Comparison of ENCODE assay signal across 19 cellular contexts in the genomic region with DNA sequence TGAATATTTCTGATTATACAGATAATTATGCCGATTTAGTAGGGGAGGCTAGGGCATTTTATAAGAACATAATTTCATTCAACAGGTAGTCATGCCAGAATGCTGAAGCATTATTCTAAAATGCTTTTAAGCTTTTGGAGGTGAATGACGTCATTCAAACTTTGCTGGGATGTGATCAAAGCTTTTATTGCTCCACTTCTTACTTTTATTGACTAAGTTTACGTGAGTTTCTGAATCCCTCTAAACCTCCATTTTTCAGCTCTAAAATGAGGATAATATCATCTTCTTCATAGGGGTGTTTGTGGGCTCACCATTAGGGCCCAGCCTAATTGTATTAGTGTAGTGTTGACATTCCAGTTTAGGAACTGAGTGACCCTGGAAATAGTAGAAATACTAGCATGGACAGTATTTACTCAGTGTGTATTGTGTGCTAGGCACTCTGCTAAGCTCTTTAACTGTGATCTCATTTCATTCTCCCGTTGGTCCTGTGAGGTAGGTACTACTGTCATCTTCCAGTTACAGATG. TPM values are rescaled to one million over a fixed set of nuclear protein-coding genes. Genes with fewer than 3 reads are reported as not detected.
DNase-seq lines count a peak whose midpoint lies in the region; ATAC-seq and TF ChIP-seq lines count a peak whose summit lies in the region.
"Had no signal": no experiment of that assay in that cellular context is flagged by ENCODE, and none has a peak within 500 bp of the region (broad histone marks: within the 10 kb centered on the region; RNA-seq: fewer than 3 reads in every experiment).

No MANE protein-coding gene starts in this region.

- H3K27me3 Mint-ChIP-seq in chondrocyte (ENCODE audit: low read depth): no peaks in the 10 kb centered on the region

- H3K9me3 ChIP-seq in SK-N-SH: no peaks in the 10 kb centered on the region
- H3K9me3 ChIP-seq in right lobe of liver: no peaks in the 10 kb centered on the region
- H3K9me3 ChIP-seq: testis had no signal

- H2AFZ ChIP-seq in SK-N-SH (ENCODE audit: low read depth): no peak overlapping the region

- 79% methylated on average over 4 of the region's 4 CpGs for WGBS in SK-N-SH (ENCODE audit: low lambda C conversion rate)
- WGBS in right lobe of liver (ENCODE audit: insufficient coverage, low coverage, low lambda C conversion rate, missing lambda C conversion rate): 26% methylated on average over 4 of the region's 4 CpGs

- intact Hi-C loops in right lobe of liver (cut with DNase I): no loop called here

- H3K27ac ChIP-seq in SK-N-SH (ENCODE audit: low read depth in 2 of 2, low read length in 1 of 2): no peak overlapping the region
- peak overlapping the region in 2 of 3 donors; percentile 97 to 98 for H3K27ac ChIP-seq in right lobe of liver
- H3K27ac ChIP-seq: dorsolateral prefrontal cortex, testis had no signal

- peaks cover 49% of the 10 kb centered on the region for H3K4me1 Mint-ChIP-seq in chondrocyte (ENCODE audit: low read depth)

- ATAC-seq in SK-N-SH treated with all-trans-retinoic acid at 6 μM for 48 hours (no peak), right lobe of liver (peak in 1 of 4 donors; percentile 2), HG03442 (IDR thresholded peaks at IDR 0.05; ENCODE audit: unreplicated experiment) (no peak), GM21576 (IDR thresholded peaks at IDR 0.05; ENCODE audit: unreplicated experiment) (no peak)

- no peak for TF ChIP-seq POLR2A in right lobe of liver (IDR thresholded peaks at IDR 0.05)

- peaks cover 3% of the 10 kb centered on the region for H3K9me3 Mint-ChIP-seq in chondrocyte (ENCODE audit: low read depth)
- H3K9me3 Mint-ChIP-seq: activated B cell treated with CpG ODN at 0.5 μM for 24 hours; activated naive CD8-positive, alpha-beta T cell treated with anti-CD3 and anti-CD28 coated beads for 36 hours had no signal

- CTCF ChIA-PET in SK-N-SH (lab: Yijun Ruan, JAX): no interaction called here

- no peak overlapping the region for H3K9ac ChIP-seq in SK-N-SH

- no peak for TF ChIP-seq EP300 in SK-N-SH (IDR thresholded peaks at IDR 0.05; ENCODE audit: borderline replicate concordance in 1 of 2, low read depth in 1 of 2, low read length in 1 of 2)

- peak overlapping the region; percentile 97 for H3K4me2 ChIP-seq in SK-N-SH

- H3K4me3 Mint-ChIP-seq in chondrocyte (ENCODE audit: unreplicated experiment): no peak overlapping the region
- H3K4me3 Mint-ChIP-seq: activated B cell treated with CpG ODN at 0.5 μM for 24 hours; activated naive CD8-positive, alpha-beta T cell treated with anti-CD3 and anti-CD28 coated beads for 36 hours had no signal

- no peak for TF ChIP-seq RAD21 in SK-N-SH (IDR thresholded peaks at IDR 0.05; ENCODE audit: low read length)

- H3F3A ChIP-seq in SK-N-SH (replicated peaks; ENCODE audit: insufficient read depth): peaks cover 7% of the 10 kb centered on the region

- POLR2A ChIA-PET in SK-N-SH (lab: Yijun Ruan, JAX): no interaction called here

- peak overlapping the region; percentile 2 for H3K27ac Mint-ChIP-seq in chondrocyte (ENCODE audit: unreplicated experiment)
- H3K27ac Mint-ChIP-seq: activated B cell treated with CpG ODN at 0.5 μM for 24 hours; activated naive CD8-positive, alpha-beta T cell treated with anti-CD3 and anti-CD28 coated beads for 36 hours had no signal

- H3K27me3 ChIP-seq in SK-N-SH (ENCODE audit: insufficient read depth): no peaks in the 10 kb centered on the region
- H3K27me3 ChIP-seq in right lobe of liver: no peaks in the 10 kb centered on the region
- H3K27me3 ChIP-seq: dorsolateral prefrontal cortex, testis had no signal

- H3K4me1 ChIP-seq in SK-N-SH (ENCODE audit: control insufficient read depth in 1 of 2, insufficient read depth in 2 of 2, low read depth in 1 of 2, low read length in 1 of 2) (peaks cover 2 to 29% of the 10 kb centered on the region in 2 experiments), right lobe of liver (peaks cover 0 to 34% (median 5%) of the 10 kb centered on the region in 4 donors)

- peaks cover 27% of the 10 kb centered on the region for H4K20me1 ChIP-seq in SK-N-SH (ENCODE audit: insufficient read depth)

- TF ChIP-seq CTCF in SK-N-SH (IDR thresholded peaks at IDR 0.05): no peak
- no peak for TF ChIP-seq CTCF in chondrocyte (IDR thresholded peaks at IDR 0.05)
- TF ChIP-seq CTCF in right lobe of liver (IDR thresholded peaks at IDR 0.05): no peak

- H3K36me3 Mint-ChIP-seq in chondrocyte (ENCODE audit: low read depth): no peaks in the 10 kb centered on the region
- H3K36me3 Mint-ChIP-seq: activated naive CD8-positive, alpha-beta T cell treated with anti-CD3 and anti-CD28 coated beads for 36 hours had no signal

- DNase-seq in SK-N-SH (no peak), chondrocyte (ENCODE audit: low spot score) (no peak), right lobe of liver (no peak), SW480 (ENCODE audit: low spot score) (no peak), NOMO-1 treated with DMSO at 0.1 percent for 48 hours (lab: John Stamatoyannopoulos, UW; ENCODE audit: unreplicated experiment) (no peak)
- DNase-seq: 8988T; activated B cell treated with CpG ODN at 0.5 μM for 24 hours; activated naive CD8-positive, alpha-beta T cell treated with anti-CD3 and anti-CD28 coated beads for 36 hours; C1 segment of cervical spinal cord; dorsolateral prefrontal cortex; mesendoderm; MM.1S; NCI-H187 treated with DMSO at 0.1 percent for 48 hours; NCI-H446 treated with DMSO at 0.1 percent for 48 hours; SHP77 treated with DMSO at 0.1 percent for 48 hours; testis had no signal

- H3K36me3 ChIP-seq in SK-N-SH (replicated peaks in 1 of 2; ENCODE audit: control insufficient read depth in 1 of 2, insufficient read depth in 2 of 2, low read length in 1 of 2) (peaks cover 0 to 4% of the 10 kb centered on the region in 2 experiments), right lobe of liver (no peaks in the 10 kb centered on the region)

- no peaks in the 10 kb centered on the region for H3K9me2 ChIP-seq in SK-N-SH

- no peak overlapping the region; a peak in 1 of 4 replicates for H3K4me3 ChIP-seq in SK-N-SH (ENCODE audit: low read depth in 2 of 2, low read length in 1 of 2)
- no peak overlapping the region for H3K4me3 ChIP-seq in right lobe of liver
- H3K4me3 ChIP-seq: testis had no signal

- peaks cover 78% of the 10 kb centered on the region for H3K79me2 ChIP-seq in SK-N-SH (ENCODE audit: insufficient read depth)

TF ChIP-seq in SK-N-SH, 30 proteins besides CTCF, POLR2A, EP300 and RAD21 (continues in another document):
- TF ChIP-seq TCF12 (IDR thresholded peaks at IDR 0.05) (no peak), JUND (IDR thresholded peaks at IDR 0.05) (no peak), RXRA (IDR thresholded peaks at IDR 0.05; ENCODE audit: borderline replicate concordance, low read depth) (no peak), SMC3 (IDR thresholded peaks at IDR 0.05; ENCODE audit: low read depth, low read length) (no peak), MEF2A (IDR thresholded peaks at IDR 0.05; ENCODE audit: borderline replicate concordance, low read depth) (no peak), EZH2phosphoT487 (IDR thresholded peaks at IDR 0.05; ENCODE audit: borderline replicate concordance, low read depth) (no peak), TAF1 (IDR thresholded peaks at IDR 0.05; ENCODE audit: borderline replicate concordance, low read depth, low read length) (no peak), CHD2 (IDR thresholded peaks at IDR 0.05; ENCODE audit: low read length, partially characterized antibody) (no peak), MXI1 (IDR thresholded peaks at IDR 0.05; ENCODE audit: low read depth, low read length) (no peak), NRF1 (IDR thresholded peaks at IDR 0.05; ENCODE audit: low read depth, low read length) (no peak), SIN3A (IDR thresholded peaks at IDR 0.05; ENCODE audit: borderline replicate concordance, low read depth, low read length) (no peak)
- TF ChIP-seq, protein P1, sequence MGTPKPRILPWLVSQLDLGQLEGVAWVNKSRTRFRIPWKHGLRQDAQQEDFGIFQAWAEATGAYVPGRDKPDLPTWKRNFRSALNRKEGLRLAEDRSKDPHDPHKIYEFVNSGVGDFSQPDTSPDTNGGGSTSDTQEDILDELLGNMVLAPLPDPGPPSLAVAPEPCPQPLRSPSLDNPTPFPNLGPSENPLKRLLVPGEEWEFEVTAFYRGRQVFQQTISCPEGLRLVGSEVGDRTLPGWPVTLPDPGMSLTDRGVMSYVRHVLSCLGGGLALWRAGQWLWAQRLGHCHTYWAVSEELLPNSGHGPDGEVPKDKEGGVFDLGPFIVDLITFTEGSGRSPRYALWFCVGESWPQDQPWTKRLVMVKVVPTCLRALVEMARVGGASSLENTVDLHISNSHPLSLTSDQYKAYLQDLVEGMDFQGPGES (IDR thresholded peaks at IDR 0.05; ENCODE audit: low read depth, low read length): no peak

TF ChIP-seq in SK-N-SH treated with all-trans-retinoic acid at 6 μM for 48 hours, 23 proteins besides CTCF, POLR2A, EP300 and RAD21 (continues in another document):
- TF ChIP-seq ARNTL (CRISPR knock-in tag; IDR thresholded peaks at IDR 0.05; ENCODE audit: borderline replicate concordance, low read depth) (no peak), TCF4 (CRISPR knock-in tag; IDR thresholded peaks at IDR 0.05; ENCODE audit: borderline replicate concordance) (no peak), ZFP3 (CRISPR knock-in tag; IDR thresholded peaks at IDR 0.05) (no peak), ZFP30 (CRISPR knock-in tag; IDR thresholded peaks at IDR 0.05) (no peak), PATZ1 (CRISPR knock-in tag; IDR thresholded peaks at IDR 0.05; ENCODE audit: borderline replicate concordance) (no peak), ZNF70 (CRISPR knock-in tag; IDR thresholded peaks at IDR 0.05) (no peak), ZNF565 (CRISPR knock-in tag; conservative IDR thresholded peaks at IDR 0.05; ENCODE audit: low read depth) (no peak), ESRRG (CRISPR knock-in tag; IDR thresholded peaks at IDR 0.05) (no peak), OSR1 (CRISPR knock-in tag; IDR thresholded peaks at IDR 0.05) (no peak), TOX (CRISPR knock-in tag; IDR thresholded peaks at IDR 0.05; ENCODE audit: borderline replicate concordance) (no peak)

RNA-seq across cellular contexts. Expression of gene WWC2, which starts 3.0 kb away (rescaled TPM):
- polyA plus RNA-seq in SK-N-SH (2012; rRNA removed): 18.4 and 19.0 TPM in 2 replicates
- 18.1 and 19.6 TPM in 2 replicates for polyA plus RNA-seq in SK-N-SH (2012; cell fraction: cytosol; rRNA removed)
- 33.7 TPM in 2 replicates for polyA plus RNA-seq in SK-N-SH (2012; cell fraction: nucleus; rRNA removed)
- total RNA-seq in chondrocyte (41.5 to 54.5 TPM (median 48.0 TPM) in 3 replicates), right lobe of liver (10 to 100 TPM; 19.5 to 48.9 (median 34.4) TPM)

Comparison
In these comparisons a context has a peak if more than half of its experiments do, and no peak if none do; other contexts are left out.
1. H3K27ac ChIP-seq: peak in right lobe of liver (2 of 3); none in SK-N-SH (0 of 2).